Comparison of ENCODE assay signal across 1 cellular context in genomic region chr1:12095822-12096263, GRCh38.
TF ChIP-seq lines count a peak whose summit lies in the region.

No MANE protein-coding gene starts in this region.

TF ChIP-seq in H1, 55 proteins besides CTCF, POLR2A, EP300 and RAD21 (continued from another document):
- no peak for TF ChIP-seq CTBP2 (IDR thresholded peaks at IDR 0.05; ENCODE audit: borderline replicate concordance, insufficient read depth, insufficient read length, low read length)
- peak; percentile 63; the same call in 1 of the 2 replicates for TF ChIP-seq SP1 (IDR thresholded peaks at IDR 0.05; ENCODE audit: low read depth, low read length)
- no peak for TF ChIP-seq RFX5 (IDR thresholded peaks at IDR 0.05; ENCODE audit: borderline replicate concordance, low read depth, low read length)
- TF ChIP-seq TAF7 (optimal IDR thresholded peaks at IDR 0.05; ENCODE audit: borderline replicate concordance, low read depth, low read length) = no peak
- no peak for TF ChIP-seq MAFK (IDR thresholded peaks at IDR 0.05; ENCODE audit: low read depth, low read length)
- no peak for TF ChIP-seq RNF2 (IDR thresholded peaks at IDR 0.05; ENCODE audit: borderline replicate concordance, low read depth, low read length, missing control alignments, poor library complexity, severe bottlenecking)
- TF ChIP-seq CREB1 (IDR thresholded peaks at IDR 0.05) = no peak
